ENCODE assay signal across 12 cellular contexts in genomic region chr20:539848-540247, GRCh38. TPM values are rescaled to one million over a fixed set of nuclear protein-coding genes. Genes with fewer than 3 reads are reported as not detected.
DNase-seq lines count a peak whose midpoint lies in the region; ATAC-seq, FAIRE-seq and TF ChIP-seq lines count a peak whose summit lies in the region.
"Had no signal": no experiment of that assay in that cellular context is flagged by ENCODE, and none has a peak within 500 bp of the region (broad histone marks: within the 10 kb centered on the region; RNA-seq: fewer than 3 reads in every experiment).

No MANE protein-coding gene starts in this region.

- CTCF ChIA-PET in HEK293T (lab: Yijun Ruan, JAX): no interaction called here

- no peaks in the 10 kb centered on the region for H3K27me3 ChIP-seq in ACC112 (ENCODE audit: insufficient read depth, low read length)
- H3K27me3 ChIP-seq in bronchial epithelial cell (ENCODE audit: control insufficient read depth, insufficient read depth, low read length): no peaks in the 10 kb centered on the region
- H3K27me3 ChIP-seq: body of pancreas had no signal

- H3K4me1 ChIP-seq in ACC112 (ENCODE audit: control insufficient read depth, insufficient read depth, low read length, unreplicated experiment): peaks cover 46% of the 10 kb centered on the region

- peak; percentile 48 for DNase-seq in HPDE6-E6E7 (ENCODE audit: extremely low spot score)
- DNase-seq in bronchial epithelial cell (ENCODE audit: low read depth): peak; percentile 63
- no peak for DNase-seq in memory B cell (ENCODE audit: low spot score in 2 of 2)
- DNase-seq in HEK293T (ENCODE audit: extremely low spot score): no peak
- no peak for DNase-seq in NCI-H1694 treated with DMSO at 0.1 percent for 48 hours (lab: John Stamatoyannopoulos, UW)
- DNase-seq: activated CD4-positive, alpha-beta T cell treated with anti-CD3 and anti-CD28 coated beads for 4 hours; CD4-positive, CD25-positive, alpha-beta regulatory T cell had no signal

- H3K4me1 Mint-ChIP-seq in memory B cell: peaks cover 55% of the 10 kb centered on the region

- peak overlapping the region; percentile 23 for H3K27ac Mint-ChIP-seq in memory B cell

- peaks cover 86% of the 10 kb centered on the region for H3K79me2 ChIP-seq in ACC112 (ENCODE audit: control insufficient read depth, insufficient read depth, low read length, unreplicated experiment)

- no peaks in the 10 kb centered on the region for H3K27me3 Mint-ChIP-seq in memory B cell

- peaks cover 8% of the 10 kb centered on the region for H3K36me3 Mint-ChIP-seq in memory B cell

- H3K9me3 Mint-ChIP-seq in memory B cell: no peaks in the 10 kb centered on the region

- H3K27ac ChIP-seq in ACC112 (ENCODE audit: low read depth, low read length): peak overlapping the region; percentile 55

- H3K4me3 ChIP-seq in ACC112 (ENCODE audit: low read depth, low read length) (peak overlapping the region; percentile 50; the same call in 1 of the 2 replicates), bronchial epithelial cell (ENCODE audit: low read depth, low read length) (no peak overlapping the region)
- H3K4me3 ChIP-seq: body of pancreas had no signal

- FAIRE-seq in bronchial epithelial cell (lab: Jason Lieb, UNC): no peak
- FAIRE-seq: urothelium cell line had no signal

- H3K4me3 Mint-ChIP-seq in memory B cell: no peak overlapping the region

- POLR2A ChIA-PET in HEK293T (lab: Yijun Ruan, JAX): no interaction called here

- ATAC-seq in memory B cell (ENCODE audit: low read depth): no peak
- no peak for ATAC-seq in GM21619 (IDR thresholded peaks at IDR 0.05; ENCODE audit: unreplicated experiment)
- ATAC-seq in GM18520 (IDR thresholded peaks at IDR 0.05; ENCODE audit: unreplicated experiment): no peak
- ATAC-seq: body of pancreas had no signal

- H3K36me3 ChIP-seq in ACC112 (ENCODE audit: insufficient read depth, low read length): peaks cover 12% of the 10 kb centered on the region
- H3K36me3 ChIP-seq in bronchial epithelial cell (ENCODE audit: control insufficient read depth, insufficient read depth, low read length): peaks cover 3% of the 10 kb centered on the region

- no peak overlapping the region for H2AFZ ChIP-seq in ACC112 (ENCODE audit: low read length, unreplicated experiment)

- TF ChIP-seq CTCF in bronchial epithelial cell (IDR thresholded peaks at IDR 0.05; ENCODE audit: insufficient read depth, low read length, severe bottlenecking): no peak

TF ChIP-seq in HEK293T, 16 proteins besides CTCF, POLR2A, EP300 and RAD21:
- no peak for TF ChIP-seq ARNT (IDR thresholded peaks at IDR 0.05)

RNA-seq across cellular contexts. Expression of gene CSNK2A1, which starts 3.7 kb away (rescaled TPM):
- total RNA-seq in bronchial epithelial cell: 242 and 268 TPM in 2 replicates

Comparison
In these comparisons a context has a peak if more than half of its experiments do, and no peak if none do; other contexts are left out.
1. DNase-seq: peak in HPDE6-E6E7 (single experiment) and bronchial epithelial cell (single experiment); none in memory B cell (0 of 2), HEK293T (single experiment) and NCI-H1694 treated with DMSO at 0.1 percent for 48 hours (single experiment).